Comparison of ENCODE assay signal across 8 cellular contexts in genomic region chr7:127504715-127505114, GRCh38.
DNase-seq lines count a peak whose midpoint lies in the region; ATAC-seq lines count a peak whose summit lies in the region.

No MANE protein-coding gene starts in this region.

- peak; percentile 44 for ATAC-seq in HG03354 (IDR thresholded peaks at IDR 0.05; ENCODE audit: poor library complexity, severe bottlenecking, unreplicated experiment)
- no peak for ATAC-seq in activated T-helper 17 cell treated with anti-CD3 and anti-CD28 coated beads, Interleukin-2, amount 50 U/mL, for 72 hours (replicated peaks)

- H3K4me1 Mint-ChIP-seq in activated T-helper 17 cell treated with anti-CD3 and anti-CD28 coated beads, Interleukin-2, amount 50 U/mL, for 72 hours: no peaks in the 10 kb centered on the region

- peak; percentile 55 for DNase-seq in DMS53 (lab: John Stamatoyannopoulos, UW)
- DNase-seq in activated T-cell treated with anti-CD3 and anti-CD28 coated beads for 4 hours: peak; percentile 12
- DNase-seq in iPS DF 4.7 (ENCODE audit: extremely low read depth, low spot score): peak; percentile 11
- DNase-seq in T1000 (lab: John Stamatoyannopoulos, UW): no peak
- DNase-seq in GF-D8 (lab: John Stamatoyannopoulos, UW): no peak
- DNase-seq in kidney glomerular epithelial cell (lab: John Stamatoyannopoulos, UW): no peak

- peaks cover 27% of the 10 kb centered on the region for H3K27me3 Mint-ChIP-seq in activated T-helper 17 cell treated with anti-CD3 and anti-CD28 coated beads, Interleukin-2, amount 50 U/mL, for 72 hours

- no peak overlapping the region for H3K4me3 Mint-ChIP-seq in activated T-helper 17 cell treated with anti-CD3 and anti-CD28 coated beads, Interleukin-2, amount 50 U/mL, for 72 hours

- H3K36me3 Mint-ChIP-seq in activated T-helper 17 cell treated with anti-CD3 and anti-CD28 coated beads, Interleukin-2, amount 50 U/mL, for 72 hours (ENCODE audit: low read depth): no peaks in the 10 kb centered on the region

- H3K9me3 Mint-ChIP-seq in activated T-helper 17 cell treated with anti-CD3 and anti-CD28 coated beads, Interleukin-2, amount 50 U/mL, for 72 hours: no peaks in the 10 kb centered on the region

- H3K27ac Mint-ChIP-seq in activated T-helper 17 cell treated with anti-CD3 and anti-CD28 coated beads, Interleukin-2, amount 50 U/mL, for 72 hours: no peak overlapping the region

Comparison
In these comparisons a context has a peak if more than half of its experiments do, and no peak if none do; other contexts are left out.
1. DNase-seq: peak in DMS53 (single experiment), activated T-cell treated with anti-CD3 and anti-CD28 coated beads for 4 hours (single experiment) and iPS DF 4.7 (single experiment); none in T1000 (single experiment), GF-D8 (single experiment) and kidney glomerular epithelial cell (single experiment).